In genomic region chr15:75109021-75109690, GRCh38 we compare ENCODE assay signal across 13 cellular contexts.
DNase-seq lines count a peak whose midpoint lies in the region; ATAC-seq and TF ChIP-seq lines count a peak whose summit lies in the region.
"Had no signal": no experiment of that assay in that cellular context is flagged by ENCODE, and none has a peak within 500 bp of the region (broad histone marks: within the 10 kb centered on the region; RNA-seq: fewer than 3 reads in every experiment).

No MANE protein-coding gene starts in this region.

- H3K27me3 Mint-ChIP-seq in CD14-positive monocyte (ENCODE audit: low read depth in 3 of 3), result peaks cover 0 to 7% (median 0%) of the 10 kb centered on the region in 3 donors
- no peaks in the 10 kb centered on the region for H3K27me3 Mint-ChIP-seq in activated T-helper 2 cell treated with anti-CD3 and anti-CD28 coated beads, Interferon-gamma antibody, Interleukin-2, Interleukin-4, amounts not matched to agents 10 μg/mL and 5 μg/mL and 100 μg/mL, durations not matched to agents 14 hours and 24 hours and 36 hours (ENCODE audit: low read depth)
- no peaks in the 10 kb centered on the region for H3K27me3 Mint-ChIP-seq in natural killer cell (ENCODE audit: low read depth in 2 of 2)
- H3K27me3 Mint-ChIP-seq: CD4-positive, CD25-positive, alpha-beta regulatory T cell had no signal

- H3K9me3 ChIP-seq in heart right ventricle, result peaks cover 0 to 15% (median 0%) of the 10 kb centered on the region in 11 donors

- H3K27me3 ChIP-seq in heart right ventricle, result no peaks in the 10 kb centered on the region
- H3K27me3 ChIP-seq: right atrium auricular region had no signal

- H3K4me1 Mint-ChIP-seq in CD14-positive monocyte, result peaks cover 92% of the 10 kb centered on the region
- peaks cover 66% of the 10 kb centered on the region for H3K4me1 Mint-ChIP-seq in activated T-helper 2 cell treated with anti-CD3 and anti-CD28 coated beads, Interferon-gamma antibody, Interleukin-2, Interleukin-4, amounts not matched to agents 10 μg/mL and 5 μg/mL and 100 μg/mL, durations not matched to agents 14 hours and 24 hours and 36 hours (ENCODE audit: low read depth)
- peaks cover 48 to 57% of the 10 kb centered on the region in 2 donors for H3K4me1 Mint-ChIP-seq in natural killer cell

- peak overlapping the region; percentile 44 for H3K4me3 ChIP-seq in Jurkat, Clone E6-1 (ENCODE audit: low read length)
- no peak overlapping the region for H3K4me3 ChIP-seq in heart right ventricle
- H3K4me3 ChIP-seq: right atrium auricular region had no signal

- no peak for TF ChIP-seq CTCF in CD14-positive monocyte (IDR thresholded peaks at IDR 0.05)
- TF ChIP-seq CTCF in natural killer cell (IDR thresholded peaks at IDR 0.05), result no peak
- TF ChIP-seq CTCF in heart right ventricle (IDR thresholded peaks at IDR 0.05), result no peak

- peak overlapping the region; percentile 6 to 46 for H3K4me3 Mint-ChIP-seq in CD14-positive monocyte
- H3K4me3 Mint-ChIP-seq in activated T-helper 2 cell treated with anti-CD3 and anti-CD28 coated beads, Interferon-gamma antibody, Interleukin-2, Interleukin-4, amounts not matched to agents 10 μg/mL and 5 μg/mL and 100 μg/mL, durations not matched to agents 14 hours and 24 hours and 36 hours (ENCODE audit: low read depth), result no peak overlapping the region
- H3K4me3 Mint-ChIP-seq in natural killer cell, result peak overlapping the region; percentile 76

- DNase-seq in CD14-positive monocyte (ENCODE audit: low spot score) (no peak), natural killer cell (no peak), DMS153 (lab: John Stamatoyannopoulos, UW) (no peak), NCI-H2029 (lab: John Stamatoyannopoulos, UW) (no peak), heart right ventricle (no peak)
- DNase-seq in Jurkat, Clone E6-1 (ENCODE audit: low read depth, low spot score), result peak; percentile 63
- no peak for DNase-seq in activated T-helper 2 cell treated with anti-CD3 and anti-CD28 coated beads, Interferon-gamma antibody, Interleukin-2, Interleukin-4, amounts not matched to agents 10 μg/mL and 5 μg/mL and 100 μg/mL, durations not matched to agents 14 hours and 24 hours and 36 hours (ENCODE audit: low spot score)
- no peak for DNase-seq in stimulated activated CD4-positive, alpha-beta T cell treated with anti-CD3 and anti-CD28 coated beads, Interleukin-15, amount 100 ng/mL, for 24 hours
- DNase-seq: NCI-H2081, NCI-H82, SHP77 treated with DMSO at 0.1 percent for 48 hours had no signal

- ATAC-seq in natural killer cell (no peak), heart right ventricle (no peak)

- peaks cover 0 to 84% (median 8%) of the 10 kb centered on the region in 9 donors for H3K4me1 ChIP-seq in heart right ventricle

- H3K9me3 Mint-ChIP-seq in CD14-positive monocyte (peaks cover 8 to 15% (median 13%) of the 10 kb centered on the region in 7 donors), natural killer cell (no peaks in the 10 kb centered on the region)
- peaks cover 16% of the 10 kb centered on the region for H3K9me3 Mint-ChIP-seq in activated T-helper 2 cell treated with anti-CD3 and anti-CD28 coated beads, Interferon-gamma antibody, Interleukin-2, Interleukin-4, amounts not matched to agents 10 μg/mL and 5 μg/mL and 100 μg/mL, durations not matched to agents 14 hours and 24 hours and 36 hours

- intact Hi-C loops in CD14-positive monocyte (cut with micrococcal nuclease), result loop anchor here (2.0 to 5.0 kb wide), 5 partner anchors 16 to 93 kb away; partner anchors contain the start of gene C15orf39 (in 1 of the 2)
- intact Hi-C loops in activated T-helper 2 cell treated with anti-CD3 and anti-CD28 coated beads, Interferon-gamma antibody, Interleukin-2, Interleukin-4, amounts not matched to agents 10 μg/mL and 5 μg/mL and 100 μg/mL, durations not matched to agents 14 hours and 24 hours and 36 hours (cut with micrococcal nuclease), result no loop called here
- intact Hi-C loops in natural killer cell (cut with micrococcal nuclease), result loop anchor here (2.0 kb wide), 2 partner anchors 22 to 94 kb away; no protein-coding TSS in a partner anchor
- intact Hi-C loops in heart right ventricle (cut with DNase I), result no loop called here

- H3K27ac Mint-ChIP-seq in CD14-positive monocyte, result peak overlapping the region; percentile 94 to 99 (median 97)
- H3K27ac Mint-ChIP-seq in activated T-helper 2 cell treated with anti-CD3 and anti-CD28 coated beads, Interferon-gamma antibody, Interleukin-2, Interleukin-4, amounts not matched to agents 10 μg/mL and 5 μg/mL and 100 μg/mL, durations not matched to agents 14 hours and 24 hours and 36 hours, result peak overlapping the region; percentile 81
- peak overlapping the region; percentile 81 to 94 for H3K27ac Mint-ChIP-seq in natural killer cell

- peaks cover 8 to 11% of the 10 kb centered on the region in 2 donors for H3K36me3 Mint-ChIP-seq in CD14-positive monocyte
- H3K36me3 Mint-ChIP-seq in activated T-helper 2 cell treated with anti-CD3 and anti-CD28 coated beads, Interferon-gamma antibody, Interleukin-2, Interleukin-4, amounts not matched to agents 10 μg/mL and 5 μg/mL and 100 μg/mL, durations not matched to agents 14 hours and 24 hours and 36 hours (ENCODE audit: low read depth), result peaks cover 23% of the 10 kb centered on the region
- no peaks in the 10 kb centered on the region for H3K36me3 Mint-ChIP-seq in natural killer cell
- H3K36me3 Mint-ChIP-seq: CD4-positive, CD25-positive, alpha-beta regulatory T cell had no signal

- H3K36me3 ChIP-seq in heart right ventricle, result no peaks in the 10 kb centered on the region
- H3K36me3 ChIP-seq: right atrium auricular region had no signal

- WGBS in heart right ventricle, 2 donors, result 88 to 90% methylated on average over 16 of the region's 16 CpGs

- peak overlapping the region in 1 of 10 donors; percentile 74 for H3K27ac ChIP-seq in heart right ventricle
- H3K27ac ChIP-seq: right atrium auricular region had no signal

Comparison
In these comparisons a context has a peak if more than half of its experiments do, and no peak if none do; other contexts are left out.
1. intact Hi-C loops: an anchor here in CD14-positive monocyte (2.0 to 5.0 kb wide) and natural killer cell (2.0 kb wide); none called in activated T-helper 2 cell treated with anti-CD3 and anti-CD28 coated beads, Interferon-gamma antibody, Interleukin-2, Interleukin-4, amounts not matched to agents 10 μg/mL and 5 μg/mL and 100 μg/mL, durations not matched to agents 14 hours and 24 hours and 36 hours and heart right ventricle.